In genomic region chr12:590206-590750, GRCh38 we compare ENCODE assay signal across 18 cellular contexts.
DNase-seq lines count a peak whose midpoint lies in the region; ATAC-seq, FAIRE-seq and TF ChIP-seq lines count a peak whose summit lies in the region.
"Had no signal": no experiment of that assay in that cellular context is flagged by ENCODE, and none has a peak within 500 bp of the region (broad histone marks: within the 10 kb centered on the region; RNA-seq: fewer than 3 reads in every experiment).

No MANE protein-coding gene starts in this region.

- H3K4ac ChIP-seq in H1 (replicated peaks; ENCODE audit: insufficient read length, low read depth, low read length) = no peak overlapping the region

- TF ChIP-seq CTCF in H1 (IDR thresholded peaks at IDR 0.05; ENCODE audit: control extremely low read depth in 1 of 3, insufficient read depth in 1 of 3, low read depth in 1 of 3, low read length in 3 of 3) (no peak), left ventricle myocardium inferior (IDR thresholded peaks at IDR 0.05; ENCODE audit: borderline replicate concordance) (no peak), osteocyte (IDR thresholded peaks at IDR 0.05) (no peak)

- H3K27ac Mint-ChIP-seq in osteocyte (ENCODE audit: unreplicated experiment) = no peak overlapping the region

- no peak overlapping the region for H3K4me3 ChIP-seq in Karpas-422 (ENCODE audit: low read length)
- no peak overlapping the region for H3K4me3 ChIP-seq in H1 (ENCODE audit: extremely low read depth in 1 of 4, insufficient read depth in 2 of 4, low read depth in 3 of 4, low read length in 4 of 4)
- no peak overlapping the region for H3K4me3 ChIP-seq in left ventricle myocardium inferior
- H3K4me3 ChIP-seq: SJSA1 had no signal

- peaks cover 26% of the 10 kb centered on the region for H3K27me3 Mint-ChIP-seq in osteocyte (ENCODE audit: unreplicated experiment)

- no peak overlapping the region for H2BK5ac ChIP-seq in H1 (ENCODE audit: low read depth, low read length)

- CTCF ChIA-PET in H1 (lab: Charles Lee; ENCODE audit: partially characterized antibody) = interaction anchor here (1.3 to 2.5 kb wide), 2 partner anchors 12 to 14 kb away, joined by 4 to 8 read pairs; no protein-coding TSS in a partner anchor

- H3K9me2 ChIP-seq in Karpas-422 (replicated peaks; ENCODE audit: insufficient read depth, low read length) = no peaks in the 10 kb centered on the region

- no peak overlapping the region for H2BK12ac ChIP-seq in H1 (ENCODE audit: low read depth, low read length)

- TF ChIP-seq POLR2A in H1 (IDR thresholded peaks at IDR 0.05; ENCODE audit: control extremely low read depth in 1 of 2, low read depth in 2 of 2, low read length in 2 of 2) = no peak

- 81% methylated on average over 12 of the region's 14 CpGs; no CpG with 5 or more reads in 1 of the 2 experiments for WGBS in H1 (ENCODE audit: extremely low coverage in 1 of 2, insufficient coverage in 1 of 2, insufficient read length in 1 of 2, insufficient replicate concordance in 2 of 2, low coverage in 1 of 2, low lambda C conversion rate in 2 of 2, missing lambda C conversion rate in 1 of 2), 2 experiments

- H3K9ac ChIP-seq in Karpas-422 (ENCODE audit: low read length) (no peak overlapping the region), H1 (replicated peaks in 1 of 4; ENCODE audit: extremely low read depth in 1 of 4, low read depth in 3 of 4, low read length in 3 of 4) (no peak overlapping the region)

- H2AFZ ChIP-seq in Karpas-422 (ENCODE audit: low read length) (no peak overlapping the region), H1 (ENCODE audit: low read length) (no peak overlapping the region)

- no peak for FAIRE-seq in H1 (lab: Jason Lieb, UNC)

- H3K23me2 ChIP-seq in H1 (ENCODE audit: low read depth, low read length) = no peaks in the 10 kb centered on the region

- H3K79me1 ChIP-seq in H1 (ENCODE audit: low read depth, low read length) = no peaks in the 10 kb centered on the region

- H4K8ac ChIP-seq in H1 (ENCODE audit: extremely low read depth, insufficient read depth, low read length) = no peak overlapping the region

- ATAC-seq in sciatic nerve (no peak), GM19328 (IDR thresholded peaks at IDR 0.05; ENCODE audit: unreplicated experiment) (no peak)

- H3K36me3 Mint-ChIP-seq in osteocyte (ENCODE audit: unreplicated experiment) = no peaks in the 10 kb centered on the region

- POLR2A ChIA-PET in H1 (lab: Charles Lee; ENCODE audit: partially characterized antibody) = interaction anchor here (1.9 kb wide), 1 partner anchor 9 kb away, joined by 4 read pairs; no protein-coding TSS in a partner anchor

- H3K36me3 ChIP-seq in Karpas-422 (ENCODE audit: insufficient read depth, low read length) = no peaks in the 10 kb centered on the region; the same call in 1 of the 2 replicates
- no peaks in the 10 kb centered on the region for H3K36me3 ChIP-seq in H1 (ENCODE audit: control insufficient read depth in 2 of 4, insufficient read depth in 4 of 4, low read length in 3 of 4)
- H3K36me3 ChIP-seq in left ventricle myocardium inferior = peaks cover 4% of the 10 kb centered on the region
- H3K36me3 ChIP-seq: BE2C, SJSA1 had no signal

- no peak overlapping the region for H3K14ac ChIP-seq in H1 (ENCODE audit: insufficient read length)

- no peak for TF ChIP-seq EP300 in H1 (IDR thresholded peaks at IDR 0.05; ENCODE audit: borderline replicate concordance in 1 of 2, low read depth in 2 of 2, low read length in 2 of 2)

- peak overlapping the region; percentile 9 for H3K56ac ChIP-seq in H1 (replicated peaks; ENCODE audit: insufficient read length, low read depth, low read length)

- no peaks in the 10 kb centered on the region for H3K27me3 ChIP-seq in Karpas-422 (ENCODE audit: low read length)
- H3K27me3 ChIP-seq in H1 (replicated peaks in 1 of 4; ENCODE audit: control insufficient read depth in 3 of 4, extremely low read depth in 1 of 4, insufficient read depth in 3 of 4, low read length in 3 of 4) = no peaks in the 10 kb centered on the region
- no peaks in the 10 kb centered on the region for H3K27me3 ChIP-seq in left ventricle myocardium inferior (ENCODE audit: low read depth)
- H3K27me3 ChIP-seq: BE2C had no signal

- H3K18ac ChIP-seq in H1 (ENCODE audit: extremely low read depth, low read length) = no peak overlapping the region

- no peak overlapping the region for H4K5ac ChIP-seq in H1 (ENCODE audit: insufficient read length, low read depth, low read length)

- no peak overlapping the region for H3K4me3 Mint-ChIP-seq in osteocyte (ENCODE audit: unreplicated experiment)
- H3K4me3 Mint-ChIP-seq: H9 had no signal

- H2AK5ac ChIP-seq in H1 (ENCODE audit: low read depth, low read length) = no peak overlapping the region

- H3K9me3 Mint-ChIP-seq in osteocyte (ENCODE audit: unreplicated experiment) = peaks cover 8% of the 10 kb centered on the region
- H3K9me3 Mint-ChIP-seq: H9 had no signal

- no peak for TF ChIP-seq RAD21 in H1 (IDR thresholded peaks at IDR 0.05 in 1 of 2, conservative IDR thresholded peaks at IDR 0.05 in 1 of 2; ENCODE audit: low read depth in 2 of 2, low read length in 2 of 2)

- H4K20me1 ChIP-seq in Karpas-422 (ENCODE audit: insufficient read depth, low read depth, low read length) (no peaks in the 10 kb centered on the region), H1 (replicated peaks in 1 of 2; ENCODE audit: control insufficient read depth in 1 of 2, insufficient read depth in 2 of 2, low read length in 2 of 2) (no peaks in the 10 kb centered on the region)

- no peaks in the 10 kb centered on the region for H3K4me1 Mint-ChIP-seq in osteocyte (ENCODE audit: unreplicated experiment)

- H3K79me2 ChIP-seq in Karpas-422 (ENCODE audit: low read length) (no peaks in the 10 kb centered on the region), H1 (ENCODE audit: control insufficient read depth in 1 of 2, insufficient read depth in 2 of 2, low read length in 2 of 2) (no peaks in the 10 kb centered on the region)

- H3K4me1 ChIP-seq in Karpas-422 (ENCODE audit: low read length) = peaks cover 68% of the 10 kb centered on the region
- H3K4me1 ChIP-seq in H1 (replicated peaks in 1 of 4; ENCODE audit: control insufficient read depth in 3 of 4, insufficient read depth in 4 of 4, low read length in 3 of 4) = no peaks in the 10 kb centered on the region
- peaks cover 49% of the 10 kb centered on the region for H3K4me1 ChIP-seq in left ventricle myocardium inferior
- H3K4me1 ChIP-seq: SJSA1 had no signal

- no peak overlapping the region for H4K91ac ChIP-seq in H1 (replicated peaks; ENCODE audit: insufficient read length, low read length)

- H2BK120ac ChIP-seq in H1 (replicated peaks; ENCODE audit: low read depth, low read length) = no peak overlapping the region

- intact Hi-C loops in left ventricle myocardium inferior (cut with micrococcal nuclease) (no loop called here), sciatic nerve (cut with DNase I) (no loop called here)

- DNase-seq in Karpas-422 (peak; percentile 61), H1 (ENCODE audit: low read depth in 1 of 2, low spot score in 2 of 2) (no peak), left ventricle myocardium inferior (no peak), sciatic nerve (ENCODE audit: low spot score) (peak; percentile 37), NCI-H69 (lab: John Stamatoyannopoulos, UW) (no peak), NCI-H226 (no peak), osteocyte (ENCODE audit: extremely low spot score, unreplicated experiment) (no peak)
- DNase-seq: DMS 273 treated with DMSO at 0.1 percent for 48 hours, H9, IMR-90, MV-4-11, NCI-H1436 treated with DMSO at 0.1 percent for 48 hours, NCI-H2081 treated with DMSO at 0.1 percent for 48 hours, NCI-H345, SW 1271 had no signal

- H3K23ac ChIP-seq in H1 (ENCODE audit: insufficient read length) = no peak overlapping the region

- H2BK20ac ChIP-seq in H1 (ENCODE audit: low read length) = no peak overlapping the region

- H2BK15ac ChIP-seq in H1 (ENCODE audit: low read length) = no peak overlapping the region

- H3K4me2 ChIP-seq in Karpas-422 (ENCODE audit: low read depth, low read length, poor library complexity, severe bottlenecking) = peak overlapping the region; percentile 36
- H3K4me2 ChIP-seq in H1 (ENCODE audit: insufficient read depth in 1 of 2, low read depth in 2 of 2, low read length in 2 of 2) = no peak overlapping the region

- H3K27ac ChIP-seq in Karpas-422 (ENCODE audit: low read length) (peak overlapping the region; percentile 96; the same call in 1 of the 2 replicates), H1 (ENCODE audit: low read depth, low read length) (no peak overlapping the region), left ventricle myocardium inferior (replicated peaks) (peak overlapping the region; percentile 94)
- H3K27ac ChIP-seq: SJSA1 had no signal

- peaks cover 3% of the 10 kb centered on the region; the same call in 1 of the 2 replicates for H3K9me3 ChIP-seq in Karpas-422 (ENCODE audit: low read length)
- H3K9me3 ChIP-seq in H1 (ENCODE audit: insufficient read depth in 2 of 2, low read depth in 1 of 2, low read length in 1 of 2) = no peaks in the 10 kb centered on the region
- peaks cover 8% of the 10 kb centered on the region for H3K9me3 ChIP-seq in left ventricle myocardium inferior (replicated peaks)
- H3K9me3 ChIP-seq: BE2C, SJSA1 had no signal

TF ChIP-seq in H1, 55 proteins besides CTCF, POLR2A, EP300 and RAD21:
- no peak for TF ChIP-seq TBP (IDR thresholded peaks at IDR 0.05; ENCODE audit: low read depth, low read length)
- no peak for TF ChIP-seq CBX5 (IDR thresholded peaks at IDR 0.05; ENCODE audit: low read depth, low read length)
- no peak for TF ChIP-seq SIRT6 (IDR thresholded peaks at IDR 0.05; ENCODE audit: low read length)
- no peak for TF ChIP-seq TAF7 (optimal IDR thresholded peaks at IDR 0.05; ENCODE audit: borderline replicate concordance, low read depth, low read length)
- no peak for TF ChIP-seq SIN3A (conservative IDR thresholded peaks at IDR 0.05 in 1 of 2, IDR thresholded peaks at IDR 0.05 in 1 of 2; ENCODE audit: low read depth in 1 of 2, low read length in 2 of 2)
- TF ChIP-seq SP2 (IDR thresholded peaks at IDR 0.05; ENCODE audit: low read length) = no peak
- no peak for TF ChIP-seq HDAC2 (IDR thresholded peaks at IDR 0.05; ENCODE audit: borderline replicate concordance in 1 of 2, low read depth in 2 of 2, low read length in 2 of 2)
- TF ChIP-seq EZH2 (IDR thresholded peaks at IDR 0.05; ENCODE audit: low read depth, low read length, severe bottlenecking) = no peak

Comparison
In these comparisons a context has a peak if more than half of its experiments do, and no peak if none do; other contexts are left out.
1. DNase-seq: peak in Karpas-422 (single experiment) and sciatic nerve (single experiment); none in H1 (0 of 2), left ventricle myocardium inferior (single experiment), NCI-H69 (single experiment), NCI-H226 (single experiment) and osteocyte (single experiment).